In the genomic region with DNA sequence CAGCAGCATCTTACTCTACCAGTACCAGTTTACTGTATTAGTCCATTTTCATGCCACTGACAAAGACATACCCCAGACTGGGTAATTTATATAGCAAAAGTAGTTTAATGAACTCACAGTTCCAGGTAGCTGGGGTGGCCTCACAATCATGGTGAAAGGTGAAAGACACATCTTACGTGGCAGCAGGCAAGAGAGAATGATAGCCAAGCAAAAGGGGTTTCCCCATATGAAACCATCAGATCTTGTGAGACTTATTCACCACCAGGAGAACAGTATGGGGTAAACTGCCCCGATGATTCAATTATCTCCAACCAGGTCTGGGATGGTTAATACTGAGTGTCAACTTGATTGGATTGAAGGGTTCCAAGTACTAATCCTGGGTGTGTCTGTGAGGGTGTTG, we compare ENCODE assay signal across 21 cellular contexts.
DNase-seq lines count a peak whose midpoint lies in the region; ATAC-seq and TF ChIP-seq lines count a peak whose summit lies in the region.
"Had no signal": no experiment of that assay in that cellular context is flagged by ENCODE, and none has a peak within 500 bp of the region (broad histone marks: within the 10 kb centered on the region; RNA-seq: fewer than 3 reads in every experiment).

No MANE protein-coding gene starts in this region.

- no peak overlapping the region for H3K27ac Mint-ChIP-seq in activated CD4-positive, alpha-beta T cell treated with anti-CD3 and anti-CD28 coated beads, Interleukin-2, amount 10 ng/mL, durations not matched to agents 7 days and 5 days
- H3K27ac Mint-ChIP-seq in activated CD4-positive, alpha-beta memory T cell treated with anti-CD3 and anti-CD28 coated beads, Interleukin-2, amount 10 ng/mL, durations not matched to agents 7 days and 5 days, result no peak overlapping the region
- H3K27ac Mint-ChIP-seq: memory B cell had no signal

- H3K9me3 Mint-ChIP-seq in activated CD4-positive, alpha-beta T cell treated with anti-CD3 and anti-CD28 coated beads, Interleukin-2, amount 10 ng/mL, durations not matched to agents 7 days and 5 days, result peaks cover 4% of the 10 kb centered on the region
- no peaks in the 10 kb centered on the region for H3K9me3 Mint-ChIP-seq in activated CD4-positive, alpha-beta memory T cell treated with anti-CD3 and anti-CD28 coated beads, Interleukin-2, amount 10 ng/mL, durations not matched to agents 7 days and 5 days

- POLR2A ChIA-PET in activated CD4-positive, alpha-beta T cell treated with anti-CD3 and anti-CD28 coated beads, Interleukin-2, amount 10 ng/mL, durations not matched to agents 7 days and 5 days (lab: Charles Lee), result no interaction called here
- POLR2A ChIA-PET in activated CD4-positive, alpha-beta memory T cell treated with anti-CD3 and anti-CD28 coated beads, Interleukin-2, amount 10 ng/mL, durations not matched to agents 7 days and 5 days (lab: Charles Lee), result no interaction called here

- H3K4me1 ChIP-seq in foreskin keratinocyte, result no peaks in the 10 kb centered on the region
- H3K4me1 ChIP-seq: heart left ventricle, stomach, tibial nerve had no signal

- no peak for ATAC-seq in foreskin keratinocyte
- ATAC-seq: heart left ventricle, left cardiac atrium had no signal

- H3K4me3 Mint-ChIP-seq in activated CD4-positive, alpha-beta T cell treated with anti-CD3 and anti-CD28 coated beads, Interleukin-2, amount 10 ng/mL, durations not matched to agents 7 days and 5 days, result no peak overlapping the region
- no peak overlapping the region for H3K4me3 Mint-ChIP-seq in activated CD4-positive, alpha-beta memory T cell treated with anti-CD3 and anti-CD28 coated beads, Interleukin-2, amount 10 ng/mL, durations not matched to agents 7 days and 5 days
- H3K4me3 Mint-ChIP-seq: memory B cell had no signal

- no peak overlapping the region for H3K27ac ChIP-seq in foreskin keratinocyte
- H3K27ac ChIP-seq: BLaER1, dorsolateral prefrontal cortex, heart left ventricle, KMS-11, stomach, tibial nerve had no signal

- H3K4me1 Mint-ChIP-seq in activated CD4-positive, alpha-beta T cell treated with anti-CD3 and anti-CD28 coated beads, Interleukin-2, amount 10 ng/mL, durations not matched to agents 7 days and 5 days, result peaks cover 3% of the 10 kb centered on the region
- H3K4me1 Mint-ChIP-seq in activated CD4-positive, alpha-beta memory T cell treated with anti-CD3 and anti-CD28 coated beads, Interleukin-2, amount 10 ng/mL, durations not matched to agents 7 days and 5 days, result peaks cover 28% of the 10 kb centered on the region
- H3K4me1 Mint-ChIP-seq: memory B cell had no signal

- no peaks in the 10 kb centered on the region for H3K27me3 Mint-ChIP-seq in activated CD4-positive, alpha-beta T cell treated with anti-CD3 and anti-CD28 coated beads, Interleukin-2, amount 10 ng/mL, durations not matched to agents 7 days and 5 days
- H3K27me3 Mint-ChIP-seq in activated CD4-positive, alpha-beta memory T cell treated with anti-CD3 and anti-CD28 coated beads, Interleukin-2, amount 10 ng/mL, durations not matched to agents 7 days and 5 days, result no peaks in the 10 kb centered on the region
- H3K27me3 Mint-ChIP-seq: memory B cell had no signal

- no peak for TF ChIP-seq CTCF in foreskin keratinocyte (conservative IDR thresholded peaks at IDR 0.05)

- peak; percentile 25 for DNase-seq in activated CD4-positive, alpha-beta T cell treated with anti-CD3 and anti-CD28 coated beads for 48 hours
- DNase-seq in activated CD4-positive, alpha-beta T cell treated with anti-CD3 and anti-CD28 coated beads, Interleukin-2, amount 10 ng/mL, durations not matched to agents 7 days and 5 days, result no peak
- DNase-seq in stimulated activated CD4-positive, alpha-beta T cell treated with anti-CD3 and anti-CD28 coated beads, Interleukin-4, amount 100 ng/mL, for 24 hours, result peak; percentile 5
- DNase-seq in stimulated activated CD4-positive, alpha-beta T cell treated with anti-CD3 and anti-CD28 coated beads, Interleukin-12 subunit alpha, Interleukin-12 subunit beta, amount 100 ng/mL, for 4 hours, result no peak
- DNase-seq in activated CD4-positive, alpha-beta memory T cell treated with anti-CD3 and anti-CD28 coated beads, Interleukin-2, amount 10 ng/mL, durations not matched to agents 7 days and 5 days, result peak; percentile 18
- DNase-seq in COLO668 (lab: John Stamatoyannopoulos, UW; ENCODE audit: unreplicated experiment), result no peak
- DNase-seq in GF-D8 (lab: John Stamatoyannopoulos, UW), result no peak
- DNase-seq in foreskin keratinocyte, result no peak
- DNase-seq: DND-41, dorsolateral prefrontal cortex, heart left ventricle, left cardiac atrium, NCI-H1436 treated with DMSO at 0.1 percent for 48 hours, NCI-H526, occipital lobe, stomach, T-helper 9 cell had no signal

- no peaks in the 10 kb centered on the region for H3K27me3 ChIP-seq in foreskin keratinocyte
- H3K27me3 ChIP-seq: stomach had no signal

- CTCF ChIA-PET in activated CD4-positive, alpha-beta T cell treated with anti-CD3 and anti-CD28 coated beads, Interleukin-2, amount 10 ng/mL, durations not matched to agents 7 days and 5 days (lab: Charles Lee), result interaction anchor here (0.6 to 1.0 kb wide), 2 partner anchors 35 to 214 kb away, joined by 3 to 4 read pairs; no protein-coding TSS in a partner anchor
- CTCF ChIA-PET in activated CD4-positive, alpha-beta memory T cell treated with anti-CD3 and anti-CD28 coated beads, Interleukin-2, amount 10 ng/mL, durations not matched to agents 7 days and 5 days (lab: Charles Lee), result no interaction called here

- no peaks in the 10 kb centered on the region for H3K36me3 Mint-ChIP-seq in activated CD4-positive, alpha-beta T cell treated with anti-CD3 and anti-CD28 coated beads, Interleukin-2, amount 10 ng/mL, durations not matched to agents 7 days and 5 days (ENCODE audit: low read depth)
- peaks cover 3% of the 10 kb centered on the region for H3K36me3 Mint-ChIP-seq in activated CD4-positive, alpha-beta memory T cell treated with anti-CD3 and anti-CD28 coated beads, Interleukin-2, amount 10 ng/mL, durations not matched to agents 7 days and 5 days (ENCODE audit: low read depth)

Comparison
In these comparisons a context has a peak if more than half of its experiments do, and no peak if none do; other contexts are left out.
1. DNase-seq: peak in activated CD4-positive, alpha-beta T cell treated with anti-CD3 and anti-CD28 coated beads for 48 hours (single experiment), stimulated activated CD4-positive, alpha-beta T cell treated with anti-CD3 and anti-CD28 coated beads, Interleukin-4, amount 100 ng/mL, for 24 hours (single experiment) and activated CD4-positive, alpha-beta memory T cell treated with anti-CD3 and anti-CD28 coated beads, Interleukin-2, amount 10 ng/mL, durations not matched to agents 7 days and 5 days (single experiment); none in activated CD4-positive, alpha-beta T cell treated with anti-CD3 and anti-CD28 coated beads, Interleukin-2, amount 10 ng/mL, durations not matched to agents 7 days and 5 days (single experiment), stimulated activated CD4-positive, alpha-beta T cell treated with anti-CD3 and anti-CD28 coated beads, Interleukin-12 subunit alpha, Interleukin-12 subunit beta, amount 100 ng/mL, for 4 hours (single experiment), COLO668 (single experiment), GF-D8 (single experiment) and foreskin keratinocyte (0 of 2).